ENCODE assay signal across 1 cellular context in genomic region chr17:27576429-27577123, GRCh38.
TF ChIP-seq lines count a peak whose summit lies in the region.

No MANE protein-coding gene starts in this region.

TF ChIP-seq in HepG2, 621 proteins besides CTCF, POLR2A, EP300 and RAD21 (continued from another document and continues in another):
- TF ChIP-seq ARID3A (IDR thresholded peaks at IDR 0.05; ENCODE audit: low read depth, low read length), result no peak
- TF ChIP-seq POGZ (CRISPR knock-in tag; IDR thresholded peaks at IDR 0.05), result no peak
- no peak for TF ChIP-seq PHF8 (CRISPR knock-in tag; IDR thresholded peaks at IDR 0.05)
- TF ChIP-seq HNF4G (IDR thresholded peaks at IDR 0.05; ENCODE audit: borderline replicate concordance, low read depth, low read length), result peak; percentile 30; the same call in 1 of the 2 replicates
- no peak for TF ChIP-seq HNF4G (CRISPR knock-in tag; IDR thresholded peaks at IDR 0.05; ENCODE audit: borderline replicate concordance, low read depth)
- TF ChIP-seq ZNF296 (CRISPR knock-in tag; conservative IDR thresholded peaks at IDR 0.05), result no peak
- no peak for TF ChIP-seq BCL6 (CRISPR knock-in tag; IDR thresholded peaks at IDR 0.05)
- TF ChIP-seq ZSCAN20 (CRISPR knock-in tag; IDR thresholded peaks at IDR 0.05; ENCODE audit: borderline replicate concordance), result no peak
- TF ChIP-seq ZNF501 (CRISPR knock-in tag; IDR thresholded peaks at IDR 0.05), result no peak
- TF ChIP-seq ZNF781 (CRISPR knock-in tag; IDR thresholded peaks at IDR 0.05; ENCODE audit: borderline replicate concordance, not compliant biosample characterization), result no peak
- TF ChIP-seq, protein P1, sequence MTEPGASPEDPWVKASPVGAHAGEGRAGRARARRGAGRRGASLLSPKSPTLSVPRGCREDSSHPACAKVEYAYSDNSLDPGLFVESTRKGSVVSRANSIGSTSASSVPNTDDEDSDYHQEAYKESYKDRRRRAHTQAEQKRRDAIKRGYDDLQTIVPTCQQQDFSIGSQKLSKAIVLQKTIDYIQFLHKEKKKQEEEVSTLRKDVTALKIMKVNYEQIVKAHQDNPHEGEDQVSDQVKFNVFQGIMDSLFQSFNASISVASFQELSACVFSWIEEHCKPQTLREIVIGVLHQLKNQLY (CRISPR knock-in tag; IDR thresholded peaks at IDR 0.05), result no peak
- peak; percentile 46; the same call in 1 of the 2 replicates for TF ChIP-seq RARA (CRISPR knock-in tag; IDR thresholded peaks at IDR 0.05)
- TF ChIP-seq, protein P2, sequence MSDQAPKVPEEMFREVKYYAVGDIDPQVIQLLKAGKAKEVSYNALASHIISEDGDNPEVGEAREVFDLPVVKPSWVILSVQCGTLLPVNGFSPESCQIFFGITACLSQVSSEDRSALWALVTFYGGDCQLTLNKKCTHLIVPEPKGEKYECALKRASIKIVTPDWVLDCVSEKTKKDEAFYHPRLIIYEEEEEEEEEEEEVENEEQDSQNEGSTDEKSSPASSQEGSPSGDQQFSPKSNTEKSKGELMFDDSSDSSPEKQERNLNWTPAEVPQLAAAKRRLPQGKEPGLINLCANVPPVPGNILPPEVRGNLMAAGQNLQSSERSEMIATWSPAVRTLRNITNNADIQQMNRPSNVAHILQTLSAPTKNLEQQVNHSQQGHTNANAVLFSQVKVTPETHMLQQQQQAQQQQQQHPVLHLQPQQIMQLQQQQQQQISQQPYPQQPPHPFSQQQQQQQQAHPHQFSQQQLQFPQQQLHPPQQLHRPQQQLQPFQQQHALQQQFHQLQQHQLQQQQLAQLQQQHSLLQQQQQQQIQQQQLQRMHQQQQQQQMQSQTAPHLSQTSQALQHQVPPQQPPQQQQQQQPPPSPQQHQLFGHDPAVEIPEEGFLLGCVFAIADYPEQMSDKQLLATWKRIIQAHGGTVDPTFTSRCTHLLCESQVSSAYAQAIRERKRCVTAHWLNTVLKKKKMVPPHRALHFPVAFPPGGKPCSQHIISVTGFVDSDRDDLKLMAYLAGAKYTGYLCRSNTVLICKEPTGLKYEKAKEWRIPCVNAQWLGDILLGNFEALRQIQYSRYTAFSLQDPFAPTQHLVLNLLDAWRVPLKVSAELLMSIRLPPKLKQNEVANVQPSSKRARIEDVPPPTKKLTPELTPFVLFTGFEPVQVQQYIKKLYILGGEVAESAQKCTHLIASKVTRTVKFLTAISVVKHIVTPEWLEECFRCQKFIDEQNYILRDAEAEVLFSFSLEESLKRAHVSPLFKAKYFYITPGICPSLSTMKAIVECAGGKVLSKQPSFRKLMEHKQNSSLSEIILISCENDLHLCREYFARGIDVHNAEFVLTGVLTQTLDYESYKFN (CRISPR knock-in tag; conservative IDR thresholded peaks at IDR 0.05), result no peak
- TF ChIP-seq ZNF275 (CRISPR knock-in tag; IDR thresholded peaks at IDR 0.05; ENCODE audit: borderline replicate concordance), result no peak
- no peak for TF ChIP-seq ZSCAN12 (CRISPR knock-in tag; IDR thresholded peaks at IDR 0.05)
- no peak for TF ChIP-seq HOXA9 (CRISPR knock-in tag; IDR thresholded peaks at IDR 0.05; ENCODE audit: borderline replicate concordance)
- TF ChIP-seq CBX2 (IDR thresholded peaks at IDR 0.05; ENCODE audit: low read depth, low read length), result no peak
- TF ChIP-seq CBX2 (CRISPR knock-in tag; IDR thresholded peaks at IDR 0.05; ENCODE audit: low read depth), result no peak
- no peak for TF ChIP-seq ZNF12 (CRISPR knock-in tag; IDR thresholded peaks at IDR 0.05)
- TF ChIP-seq ZNF572 (CRISPR knock-in tag; IDR thresholded peaks at IDR 0.05), result no peak
- TF ChIP-seq CEBPG (CRISPR knock-in tag; IDR thresholded peaks at IDR 0.05), result peak; percentile 74
- TF ChIP-seq THAP11 (CRISPR knock-in tag; IDR thresholded peaks at IDR 0.05), result 0 out of 2 replicates have a peak, but pooled peaks have one; percentile 3
- no peak for TF ChIP-seq ZNF557 (CRISPR knock-in tag; IDR thresholded peaks at IDR 0.05)
- TF ChIP-seq ZNF350 (CRISPR knock-in tag; IDR thresholded peaks at IDR 0.05; ENCODE audit: borderline replicate concordance, low read depth), result no peak
- TF ChIP-seq, protein P3, sequence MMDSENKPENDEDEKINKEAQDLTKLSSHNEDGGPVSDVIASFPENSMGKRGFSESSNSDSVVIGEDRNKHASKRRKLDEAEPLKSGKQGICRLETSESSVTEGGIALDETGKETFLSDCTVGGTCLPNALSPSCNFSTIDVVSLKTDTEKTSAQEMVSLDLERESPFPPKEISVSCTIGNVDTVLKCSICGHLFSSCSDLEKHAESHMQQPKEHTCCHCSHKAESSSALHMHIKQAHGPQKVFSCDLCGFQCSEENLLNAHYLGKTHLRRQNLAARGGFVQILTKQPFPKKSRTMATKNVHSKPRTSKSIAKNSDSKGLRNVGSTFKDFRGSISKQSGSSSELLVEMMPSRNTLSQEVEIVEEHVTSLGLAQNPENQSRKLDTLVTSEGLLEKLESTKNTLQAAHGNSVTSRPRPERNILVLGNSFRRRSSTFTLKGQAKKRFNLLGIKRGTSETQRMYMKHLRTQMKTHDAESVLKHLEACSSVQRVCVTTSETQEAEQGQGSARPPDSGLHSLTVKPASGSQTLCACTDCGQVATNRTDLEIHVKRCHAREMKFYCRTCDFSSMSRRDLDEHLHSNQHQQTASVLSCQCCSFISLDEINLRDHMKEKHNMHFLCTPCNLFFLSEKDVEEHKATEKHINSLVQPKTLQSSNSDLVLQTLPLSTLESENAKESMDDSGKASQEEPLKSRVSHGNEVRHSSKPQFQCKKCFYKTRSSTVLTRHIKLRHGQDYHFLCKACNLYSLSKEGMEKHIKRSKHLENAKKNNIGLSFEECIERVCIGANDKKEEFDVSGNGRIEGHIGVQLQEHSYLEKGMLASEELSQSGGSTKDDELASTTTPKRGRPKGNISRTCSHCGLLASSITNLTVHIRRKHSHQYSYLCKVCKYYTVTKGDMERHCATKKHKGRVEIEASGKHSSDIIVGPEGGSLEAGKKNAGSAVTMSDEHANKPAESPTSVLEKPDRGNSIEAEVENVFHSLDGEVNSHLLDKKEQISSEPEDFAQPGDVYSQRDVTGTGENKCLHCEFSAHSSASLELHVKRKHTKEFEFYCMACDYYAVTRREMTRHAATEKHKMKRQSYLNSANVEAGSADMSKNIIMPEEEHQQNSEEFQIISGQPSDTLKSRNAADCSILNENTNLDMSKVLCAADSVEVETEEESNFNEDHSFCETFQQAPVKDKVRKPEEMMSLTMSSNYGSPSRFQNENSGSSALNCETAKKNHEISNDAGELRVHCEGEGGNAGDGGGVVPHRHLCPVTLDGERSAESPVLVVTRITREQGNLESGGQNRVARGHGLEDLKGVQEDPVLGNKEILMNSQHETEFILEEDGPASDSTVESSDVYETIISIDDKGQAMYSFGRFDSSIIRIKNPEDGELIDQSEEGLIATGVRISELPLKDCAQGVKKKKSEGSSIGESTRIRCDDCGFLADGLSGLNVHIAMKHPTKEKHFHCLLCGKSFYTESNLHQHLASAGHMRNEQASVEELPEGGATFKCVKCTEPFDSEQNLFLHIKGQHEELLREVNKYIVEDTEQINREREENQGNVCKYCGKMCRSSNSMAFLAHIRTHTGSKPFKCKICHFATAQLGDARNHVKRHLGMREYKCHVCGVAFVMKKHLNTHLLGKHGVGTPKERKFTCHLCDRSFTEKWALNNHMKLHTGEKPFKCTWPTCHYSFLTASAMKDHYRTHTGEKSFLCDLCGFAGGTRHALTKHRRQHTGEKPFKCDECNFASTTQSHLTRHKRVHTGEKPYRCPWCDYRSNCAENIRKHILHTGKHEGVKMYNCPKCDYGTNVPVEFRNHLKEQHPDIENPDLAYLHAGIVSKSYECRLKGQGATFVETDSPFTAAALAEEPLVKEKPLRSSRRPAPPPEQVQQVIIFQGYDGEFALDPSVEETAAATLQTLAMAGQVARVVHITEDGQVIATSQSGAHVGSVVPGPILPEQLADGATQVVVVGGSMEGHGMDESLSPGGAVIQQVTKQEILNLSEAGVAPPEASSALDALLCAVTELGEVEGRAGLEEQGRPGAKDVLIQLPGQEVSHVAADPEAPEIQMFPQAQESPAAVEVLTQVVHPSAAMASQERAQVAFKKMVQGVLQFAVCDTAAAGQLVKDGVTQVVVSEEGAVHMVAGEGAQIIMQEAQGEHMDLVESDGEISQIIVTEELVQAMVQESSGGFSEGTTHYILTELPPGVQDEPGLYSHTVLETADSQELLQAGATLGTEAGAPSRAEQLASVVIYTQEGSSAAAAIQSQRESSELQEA (CRISPR knock-in tag; IDR thresholded peaks at IDR 0.05; ENCODE audit: not compliant biosample characterization), result no peak
- no peak for TF ChIP-seq GLI4 (CRISPR knock-in tag; IDR thresholded peaks at IDR 0.05; ENCODE audit: borderline replicate concordance)
- TF ChIP-seq ZNF20 (CRISPR knock-in tag; IDR thresholded peaks at IDR 0.05), result no peak
- TF ChIP-seq POLR2AphosphoS5 (IDR thresholded peaks at IDR 0.05; ENCODE audit: low read depth, low read length), result no peak
- TF ChIP-seq GATAD2A (CRISPR knock-in tag; IDR thresholded peaks at IDR 0.05), result peak; percentile 51
- 0 out of 2 replicates have a peak, but pooled peaks have one; percentile 31 for TF ChIP-seq GFI1 (CRISPR knock-in tag; IDR thresholded peaks at IDR 0.05; ENCODE audit: borderline replicate concordance)
- no peak for TF ChIP-seq KMT2A (CRISPR knock-in tag; IDR thresholded peaks at IDR 0.05)
- peak; percentile 43; the same call in 1 of the 2 replicates for TF ChIP-seq HNF4A (CRISPR knock-in tag; IDR thresholded peaks at IDR 0.05)
- no peak for TF ChIP-seq ZNF34 (CRISPR knock-in tag; IDR thresholded peaks at IDR 0.05; ENCODE audit: borderline replicate concordance)
- TF ChIP-seq ZNF674 (CRISPR knock-in tag; IDR thresholded peaks at IDR 0.05; ENCODE audit: low read depth), result no peak
- TF ChIP-seq FOXM1 (CRISPR knock-in tag; IDR thresholded peaks at IDR 0.05), result no peak
- no peak for TF ChIP-seq ZSCAN30 (CRISPR knock-in tag; IDR thresholded peaks at IDR 0.05)
- no peak for TF ChIP-seq ZNF24 (IDR thresholded peaks at IDR 0.05)
- TF ChIP-seq, protein P4, sequence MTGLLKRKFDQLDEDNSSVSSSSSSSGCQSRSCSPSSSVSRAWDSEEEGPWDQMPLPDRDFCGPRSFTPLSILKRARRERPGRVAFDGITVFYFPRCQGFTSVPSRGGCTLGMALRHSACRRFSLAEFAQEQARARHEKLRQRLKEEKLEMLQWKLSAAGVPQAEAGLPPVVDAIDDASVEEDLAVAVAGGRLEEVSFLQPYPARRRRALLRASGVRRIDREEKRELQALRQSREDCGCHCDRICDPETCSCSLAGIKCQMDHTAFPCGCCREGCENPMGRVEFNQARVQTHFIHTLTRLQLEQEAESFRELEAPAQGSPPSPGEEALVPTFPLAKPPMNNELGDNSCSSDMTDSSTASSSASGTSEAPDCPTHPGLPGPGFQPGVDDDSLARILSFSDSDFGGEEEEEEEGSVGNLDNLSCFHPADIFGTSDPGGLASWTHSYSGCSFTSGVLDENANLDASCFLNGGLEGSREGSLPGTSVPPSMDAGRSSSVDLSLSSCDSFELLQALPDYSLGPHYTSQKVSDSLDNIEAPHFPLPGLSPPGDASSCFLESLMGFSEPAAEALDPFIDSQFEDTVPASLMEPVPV (CRISPR knock-in tag; IDR thresholded peaks at IDR 0.05), result no peak
- no peak for TF ChIP-seq SKI (IDR thresholded peaks at IDR 0.05; ENCODE audit: partially characterized antibody)
- TF ChIP-seq ATF4 (CRISPR knock-in tag; IDR thresholded peaks at IDR 0.05), result peak in 1 of 2 experiments; percentile 94; a peak in 2 of 4 replicates
- TF ChIP-seq ZEB1 (IDR thresholded peaks at IDR 0.05; ENCODE audit: insufficient replicate concordance, low read depth), result no peak
- TF ChIP-seq TFE3 (CRISPR knock-in tag; IDR thresholded peaks at IDR 0.05), result no peak
- TF ChIP-seq RAD51 (IDR thresholded peaks at IDR 0.05; ENCODE audit: borderline replicate concordance), result no peak
- no peak for TF ChIP-seq ZNF260 (CRISPR knock-in tag; IDR thresholded peaks at IDR 0.05; ENCODE audit: borderline replicate concordance, low read depth)
- no peak for TF ChIP-seq FIP1L1 (IDR thresholded peaks at IDR 0.05; ENCODE audit: borderline replicate concordance, insufficient read depth, low read depth, low read length)
- no peak for TF ChIP-seq ZNF101 (CRISPR knock-in tag; IDR thresholded peaks at IDR 0.05; ENCODE audit: borderline replicate concordance, low read depth)
- TF ChIP-seq MBNL3 (CRISPR knock-in tag; conservative IDR thresholded peaks at IDR 0.05), result no peak
- TF ChIP-seq SOX6 (IDR thresholded peaks at IDR 0.05), result no peak
- TF ChIP-seq SOX6 (CRISPR knock-in tag; IDR thresholded peaks at IDR 0.05), result peak; percentile 36; the same call in 1 of the 2 replicates
- no peak for TF ChIP-seq POLR2G (IDR thresholded peaks at IDR 0.05; ENCODE audit: low read depth, low read length)
